In the genomic region with DNA sequence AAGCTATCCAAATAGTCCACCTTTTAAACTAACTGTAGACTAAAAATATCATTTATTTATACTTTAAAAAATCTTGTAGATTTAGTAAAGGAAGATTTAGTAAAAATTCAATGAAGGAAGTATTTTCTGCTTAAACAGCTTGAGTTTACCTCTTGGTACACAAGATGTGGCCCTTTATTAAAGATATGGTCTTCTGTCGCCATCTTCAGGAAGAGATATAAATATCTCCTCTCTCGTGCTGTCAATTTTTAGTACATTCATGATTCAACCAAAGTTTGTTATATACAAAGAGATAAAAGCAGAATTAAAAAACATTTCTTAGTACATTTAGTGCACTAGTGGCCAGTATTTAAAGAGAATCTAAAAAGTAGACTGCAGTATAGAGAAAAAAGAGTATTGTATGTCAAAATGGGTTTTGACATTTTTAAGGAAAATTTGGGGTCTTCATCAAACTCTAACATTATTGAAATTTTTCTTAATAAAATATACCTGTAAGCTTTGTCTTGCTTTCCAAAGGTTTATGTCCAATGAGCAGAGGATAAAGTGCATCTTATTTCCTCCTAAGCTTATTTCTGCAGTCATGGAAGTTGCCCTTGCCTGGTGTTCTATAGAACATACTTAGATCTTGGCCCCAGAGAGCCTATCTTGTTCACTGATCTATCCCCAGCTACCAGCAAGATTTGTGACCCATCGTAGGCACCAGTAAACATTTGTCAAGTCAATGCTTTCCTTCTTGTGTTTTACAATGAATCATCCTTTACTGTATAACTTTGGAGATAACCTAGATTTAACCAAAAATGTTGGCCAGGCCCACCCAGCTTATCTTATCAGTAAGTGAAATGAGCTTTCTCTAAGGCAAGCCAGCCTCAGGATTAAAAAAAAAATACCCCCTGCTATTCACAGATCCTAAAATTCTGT, we compare ENCODE assay signal across 8 cellular contexts. TPM values are rescaled to one million over a fixed set of nuclear protein-coding genes. Genes with fewer than 3 reads are reported as not detected.
A peak's percentile ranks its signal among the peaks of the same experiment; 100 is the strongest.
DNase-seq lines count a peak whose midpoint lies in the region; ATAC-seq and TF ChIP-seq lines count a peak whose summit lies in the region.

No MANE protein-coding gene starts in this region.

- peaks cover 9% of the 10 kb centered on the region for H3K4me1 Mint-ChIP-seq in activated CD4-positive, alpha-beta T cell treated with anti-CD3 and anti-CD28 coated beads for 36 hours
- peaks cover 13% of the 10 kb centered on the region for H3K4me1 Mint-ChIP-seq in activated CD4-positive, alpha-beta T cell treated with anti-CD3 and anti-CD28 coated beads, Interleukin-2, amount 10 ng/mL, durations not matched to agents 7 days and 5 days
- H3K4me1 Mint-ChIP-seq in mesothelial cell of epicardium: peaks cover 2% of the 10 kb centered on the region
- H3K4me1 Mint-ChIP-seq in stimulated activated memory B cell treated with anti-CD40 and anti-IgM and Interleukin-4, amounts not matched to agents 10 μg/mL and 1 μg/mL and 100 μg/mL, for 72 hours: peaks cover 15% of the 10 kb centered on the region

- no peak overlapping the region for H3K27ac Mint-ChIP-seq in activated CD4-positive, alpha-beta T cell treated with anti-CD3 and anti-CD28 coated beads for 36 hours
- H3K27ac Mint-ChIP-seq in activated CD4-positive, alpha-beta T cell treated with anti-CD3 and anti-CD28 coated beads, Interleukin-2, amount 10 ng/mL, durations not matched to agents 7 days and 5 days: no peak overlapping the region
- H3K27ac Mint-ChIP-seq in mesothelial cell of epicardium: no peak overlapping the region
- H3K27ac Mint-ChIP-seq in stimulated activated memory B cell treated with anti-CD40 and anti-IgM and Interleukin-4, amounts not matched to agents 10 μg/mL and 1 μg/mL and 100 μg/mL, for 72 hours: no peak overlapping the region

- no peaks in the 10 kb centered on the region for H3K4me1 ChIP-seq in OCI-LY3 (ENCODE audit: low read length)

- H3K79me2 ChIP-seq in OCI-LY3 (ENCODE audit: low read length): no peaks in the 10 kb centered on the region

- H3K36me3 Mint-ChIP-seq in activated CD4-positive, alpha-beta T cell treated with anti-CD3 and anti-CD28 coated beads for 36 hours (ENCODE audit: low read depth): no peaks in the 10 kb centered on the region
- H3K36me3 Mint-ChIP-seq in activated CD4-positive, alpha-beta T cell treated with anti-CD3 and anti-CD28 coated beads, Interleukin-2, amount 10 ng/mL, durations not matched to agents 7 days and 5 days (ENCODE audit: low read depth): no peaks in the 10 kb centered on the region
- no peaks in the 10 kb centered on the region for H3K36me3 Mint-ChIP-seq in mesothelial cell of epicardium
- no peaks in the 10 kb centered on the region for H3K36me3 Mint-ChIP-seq in stimulated activated memory B cell treated with anti-CD40 and anti-IgM and Interleukin-4, amounts not matched to agents 10 μg/mL and 1 μg/mL and 100 μg/mL, for 72 hours

- TF ChIP-seq CTCF in OCI-LY3 (IDR thresholded peaks at IDR 0.05; ENCODE audit: low read depth, low read length) (peak; percentile 67), mesothelial cell of epicardium (IDR thresholded peaks at IDR 0.05; ENCODE audit: unreplicated experiment) (peak; percentile 47)

- no peak overlapping the region for H2AFZ ChIP-seq in OCI-LY3 (ENCODE audit: low read depth, low read length)

- H3K9me3 Mint-ChIP-seq in activated CD4-positive, alpha-beta T cell treated with anti-CD3 and anti-CD28 coated beads for 36 hours (ENCODE audit: low read depth): no peaks in the 10 kb centered on the region
- no peaks in the 10 kb centered on the region for H3K9me3 Mint-ChIP-seq in activated CD4-positive, alpha-beta T cell treated with anti-CD3 and anti-CD28 coated beads, Interleukin-2, amount 10 ng/mL, durations not matched to agents 7 days and 5 days
- peaks cover 24% of the 10 kb centered on the region for H3K9me3 Mint-ChIP-seq in mesothelial cell of epicardium
- H3K9me3 Mint-ChIP-seq in stimulated activated memory B cell treated with anti-CD40 and anti-IgM and Interleukin-4, amounts not matched to agents 10 μg/mL and 1 μg/mL and 100 μg/mL, for 72 hours: no peaks in the 10 kb centered on the region

- no peak overlapping the region for H3K4me2 ChIP-seq in OCI-LY3 (ENCODE audit: low read length)

- DNase-seq in activated CD4-positive, alpha-beta T cell treated with anti-CD3 and anti-CD28 coated beads for 36 hours: no peak
- no peak for DNase-seq in activated CD4-positive, alpha-beta T cell treated with anti-CD3 and anti-CD28 coated beads, Interleukin-2, amount 10 ng/mL, durations not matched to agents 7 days and 5 days
- DNase-seq in HT-29 (ENCODE audit: low spot score) (peak; percentile 63), dermis blood vessel endothelial cell (peak; percentile 77), mesothelial cell of epicardium (ENCODE audit: low spot score in 2 of 2, unreplicated experiment in 2 of 2) (no peak)

- ATAC-seq in activated CD4-positive, alpha-beta T cell treated with anti-CD3 and anti-CD28 coated beads for 36 hours: peak; percentile 69
- ATAC-seq in HG02642 (IDR thresholded peaks at IDR 0.05; ENCODE audit: poor library complexity, unreplicated experiment): no peak
- ATAC-seq in stimulated activated memory B cell treated with anti-CD40 and anti-IgM and Interleukin-4, amounts not matched to agents 10 μg/mL and 1 μg/mL and 100 μg/mL, for 72 hours: no peak

- no peaks in the 10 kb centered on the region for H3K9me3 ChIP-seq in OCI-LY3 (ENCODE audit: insufficient read depth, low read length)

- POLR2A ChIA-PET in activated CD4-positive, alpha-beta T cell treated with anti-CD3 and anti-CD28 coated beads for 36 hours (lab: Charles Lee): interaction anchor here (0.6 to 0.7 kb wide), 4 partner anchors 13 to 1517 kb away, joined by 3 to 4 read pairs (median 3); no protein-coding TSS in a partner anchor
- POLR2A ChIA-PET in activated CD4-positive, alpha-beta T cell treated with anti-CD3 and anti-CD28 coated beads, Interleukin-2, amount 10 ng/mL, durations not matched to agents 7 days and 5 days (lab: Charles Lee): interaction anchor here (0.7 kb wide), 1 partner anchor 146 kb away, joined by 3 read pairs; no protein-coding TSS in a partner anchor

- H3K36me3 ChIP-seq in OCI-LY3 (replicated peaks; ENCODE audit: low read depth, low read length): no peaks in the 10 kb centered on the region

- H3K4me3 ChIP-seq in OCI-LY3 (ENCODE audit: low read length): no peak overlapping the region

- intact Hi-C loops in activated CD4-positive, alpha-beta T cell treated with anti-CD3 and anti-CD28 coated beads for 36 hours (cut with DNase I, micrococcal nuclease): loop anchor here (1.0 to 10.0 kb wide), 7 partner anchors 40 to 598 kb away; a partner anchor contains a TSS

- peaks cover 25% of the 10 kb centered on the region for H3K27me3 Mint-ChIP-seq in activated CD4-positive, alpha-beta T cell treated with anti-CD3 and anti-CD28 coated beads for 36 hours
- H3K27me3 Mint-ChIP-seq in activated CD4-positive, alpha-beta T cell treated with anti-CD3 and anti-CD28 coated beads, Interleukin-2, amount 10 ng/mL, durations not matched to agents 7 days and 5 days: peaks cover 47% of the 10 kb centered on the region
- H3K27me3 Mint-ChIP-seq in mesothelial cell of epicardium (ENCODE audit: low read depth): no peaks in the 10 kb centered on the region
- peaks cover under 1% of the 10 kb centered on the region for H3K27me3 Mint-ChIP-seq in stimulated activated memory B cell treated with anti-CD40 and anti-IgM and Interleukin-4, amounts not matched to agents 10 μg/mL and 1 μg/mL and 100 μg/mL, for 72 hours

- H3K4me3 Mint-ChIP-seq in activated CD4-positive, alpha-beta T cell treated with anti-CD3 and anti-CD28 coated beads for 36 hours: no peak overlapping the region
- H3K4me3 Mint-ChIP-seq in activated CD4-positive, alpha-beta T cell treated with anti-CD3 and anti-CD28 coated beads, Interleukin-2, amount 10 ng/mL, durations not matched to agents 7 days and 5 days: no peak overlapping the region
- no peak overlapping the region for H3K4me3 Mint-ChIP-seq in mesothelial cell of epicardium
- H3K4me3 Mint-ChIP-seq in stimulated activated memory B cell treated with anti-CD40 and anti-IgM and Interleukin-4, amounts not matched to agents 10 μg/mL and 1 μg/mL and 100 μg/mL, for 72 hours: no peak overlapping the region

- no peaks in the 10 kb centered on the region for H4K20me1 ChIP-seq in OCI-LY3 (ENCODE audit: insufficient read depth, low read length)

- CTCF ChIA-PET in activated CD4-positive, alpha-beta T cell treated with anti-CD3 and anti-CD28 coated beads for 36 hours (lab: Charles Lee): interaction anchor here (0.6 to 9.6 kb wide), 49 partner anchors 9 to 652 kb away, joined by 3 to 222 read pairs (median 4); no protein-coding TSS in a partner anchor
- CTCF ChIA-PET in activated CD4-positive, alpha-beta T cell treated with anti-CD3 and anti-CD28 coated beads, Interleukin-2, amount 10 ng/mL, durations not matched to agents 7 days and 5 days (lab: Charles Lee): interaction anchor here (0.7 to 2.2 kb wide), 29 partner anchors 9 to 597 kb away, joined by 3 to 26 read pairs (median 4); a partner anchor contains a TSS

- no peak overlapping the region for H3K27ac ChIP-seq in OCI-LY3 (ENCODE audit: low read length)

- peaks cover 12% of the 10 kb centered on the region; the same call in 1 of the 2 replicates for H3K27me3 ChIP-seq in OCI-LY3 (ENCODE audit: low read depth, low read length)

- no peak overlapping the region for H3K9ac ChIP-seq in OCI-LY3 (ENCODE audit: low read length)

RNA-seq across cellular contexts. Expression of a gene that starts 18.5 kb away (rescaled TPM):
- total RNA-seq in activated CD4-positive, alpha-beta T cell treated with anti-CD3 and anti-CD28 coated beads for 36 hours: under 1 TPM; 0.16 to 0.30 TPM
- 1 to 10 TPM in 1 of 2 experiments, under 1 TPM in 1; 0.96 to 1.2 TPM for total RNA-seq in activated CD4-positive, alpha-beta T cell treated with anti-CD3 and anti-CD28 coated beads, Interleukin-2, amount 10 ng/mL, durations not matched to agents 7 days and 5 days
- 3.0 and 3.1 TPM in 2 replicates for total RNA-seq in HT-29 (2014; rRNA removed; shearing (Covaris generic))
- total RNA-seq in dermis blood vessel endothelial cell: 0.17 and 1.1 TPM in 2 replicates
- 0.93 to 2.3 TPM (median 2.1 TPM) in 3 replicates for total RNA-seq in mesothelial cell of epicardium

Comparison
In these comparisons a context has a peak if more than half of its experiments do, and no peak if none do; other contexts are left out.
1. DNase-seq: peak in HT-29 (single experiment) and dermis blood vessel endothelial cell (single experiment); none in activated CD4-positive, alpha-beta T cell treated with anti-CD3 and anti-CD28 coated beads for 36 hours (single experiment), activated CD4-positive, alpha-beta T cell treated with anti-CD3 and anti-CD28 coated beads, Interleukin-2, amount 10 ng/mL, durations not matched to agents 7 days and 5 days (single experiment) and mesothelial cell of epicardium (0 of 2).